In the genomic region with DNA sequence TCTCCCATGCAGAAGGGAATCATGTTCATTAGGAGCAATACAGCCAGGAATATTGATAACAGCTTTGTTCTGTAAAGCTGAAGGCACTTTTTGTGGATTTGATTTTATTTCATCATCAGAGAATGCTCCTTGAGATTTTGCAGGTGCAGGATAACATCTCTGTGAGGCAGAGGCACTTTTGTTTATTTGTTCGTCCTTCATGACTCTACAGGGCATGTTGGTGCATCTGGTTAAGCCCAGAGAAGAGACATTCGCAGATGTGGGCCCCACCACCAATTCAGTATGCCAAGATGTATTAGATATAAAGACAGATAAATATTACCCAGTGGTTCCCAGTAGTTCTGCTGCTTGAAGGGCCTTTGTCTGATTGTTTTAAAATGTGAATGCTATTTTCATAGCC, we compare ENCODE assay signal across 19 cellular contexts.
"Had no signal": no experiment of that assay in that cellular context is flagged by ENCODE, and none has a peak within 500 bp of the region (broad histone marks: within the 10 kb centered on the region; RNA-seq: fewer than 3 reads in every experiment).

No MANE protein-coding gene starts in this region.

- H3K4me3 ChIP-seq: ascending aorta, heart right ventricle, left lung, sigmoid colon had no signal

- H3K36me3 Mint-ChIP-seq: activated naive CD4-positive, alpha-beta T cell treated with anti-CD3 and anti-CD28 coated beads, Interleukin-2, amount 10 ng/mL, durations not matched to agents 7 days and 5 days had no signal

- H3K27me3 Mint-ChIP-seq: activated naive CD4-positive, alpha-beta T cell treated with anti-CD3 and anti-CD28 coated beads, Interleukin-2, amount 10 ng/mL, durations not matched to agents 7 days and 5 days; dendritic cell treated with granulocyte-macrophage colony-stimulating factor and Interleukin-4, amounts not matched to agents 40 ng/mL and 50 ng/mL, for 4 days had no signal

- H3K4me3 Mint-ChIP-seq: activated naive CD4-positive, alpha-beta T cell treated with anti-CD3 and anti-CD28 coated beads, Interleukin-2, amount 10 ng/mL, durations not matched to agents 7 days and 5 days; dendritic cell treated with granulocyte-macrophage colony-stimulating factor and Interleukin-4, amounts not matched to agents 40 ng/mL and 50 ng/mL, for 4 days; nephron had no signal

- H3K27me3 ChIP-seq: ascending aorta, heart right ventricle, left lung, sigmoid colon had no signal

- H3K9me3 ChIP-seq: ascending aorta, heart right ventricle, left lung had no signal

- H3K9me3 Mint-ChIP-seq: activated naive CD4-positive, alpha-beta T cell treated with anti-CD3 and anti-CD28 coated beads, Interleukin-2, amount 10 ng/mL, durations not matched to agents 7 days and 5 days; dendritic cell treated with granulocyte-macrophage colony-stimulating factor and Interleukin-4, amounts not matched to agents 40 ng/mL and 50 ng/mL, for 4 days; nephron had no signal

- H3K27ac Mint-ChIP-seq: activated naive CD4-positive, alpha-beta T cell treated with anti-CD3 and anti-CD28 coated beads, Interleukin-2, amount 10 ng/mL, durations not matched to agents 7 days and 5 days; dendritic cell treated with granulocyte-macrophage colony-stimulating factor and Interleukin-4, amounts not matched to agents 40 ng/mL and 50 ng/mL, for 4 days; nephron had no signal

- H3K4me1 Mint-ChIP-seq: activated naive CD4-positive, alpha-beta T cell treated with anti-CD3 and anti-CD28 coated beads, Interleukin-2, amount 10 ng/mL, durations not matched to agents 7 days and 5 days; nephron had no signal

- ATAC-seq: esophagus mucosa, heart right ventricle, left lung had no signal

- H3K36me3 ChIP-seq: ascending aorta, heart right ventricle, left lung, sigmoid colon had no signal

- DNase-seq: activated CD4-positive, alpha-beta T cell treated with anti-CD3 and anti-CD28 coated beads, Interleukin-2, amount 50 U/mL, for 1 hour; activated CD4-positive, CD25-positive, alpha-beta regulatory T cell treated with anti-CD3 and anti-CD28 coated beads, Interleukin-2, amount 50 U/mL, for 72 hours; activated CD8-positive, alpha-beta memory T cell treated with anti-CD3 and anti-CD28 coated beads for 24 hours; activated CD8-positive, alpha-beta memory T cell treated with anti-CD3 and anti-CD28 coated beads, Interleukin-2, amount 50 U/mL, for 48 hours; activated effector memory CD4-positive, alpha-beta T cell treated with Interleukin-2 at 50 U/mL for 16 hours; activated naive CD4-positive, alpha-beta T cell treated with anti-CD3 and anti-CD28 coated beads, Interleukin-2, amount 10 ng/mL, durations not matched to agents 7 days and 5 days; activated T-cell treated with anti-CD3 and anti-CD28 coated beads, Interleukin-2, amount 50 U/mL, for 48 hours; effector CD8-positive, alpha-beta T cell; heart right ventricle; left lung; midbrain; sigmoid colon; stimulated activated CD4-positive, alpha-beta T cell treated with anti-CD3 and anti-CD28 coated beads, Interleukin-4, amount 100 ng/mL, for 4 hours; stimulated activated naive CD4-positive, alpha-beta T cell had no signal

- H3K27ac ChIP-seq: ascending aorta, heart right ventricle, left lung, sigmoid colon, VCaP had no signal

- H3K4me1 ChIP-seq: ascending aorta, heart right ventricle, left lung, sigmoid colon had no signal
